29 cellular contexts compared by ENCODE assay signal in the genomic region with DNA sequence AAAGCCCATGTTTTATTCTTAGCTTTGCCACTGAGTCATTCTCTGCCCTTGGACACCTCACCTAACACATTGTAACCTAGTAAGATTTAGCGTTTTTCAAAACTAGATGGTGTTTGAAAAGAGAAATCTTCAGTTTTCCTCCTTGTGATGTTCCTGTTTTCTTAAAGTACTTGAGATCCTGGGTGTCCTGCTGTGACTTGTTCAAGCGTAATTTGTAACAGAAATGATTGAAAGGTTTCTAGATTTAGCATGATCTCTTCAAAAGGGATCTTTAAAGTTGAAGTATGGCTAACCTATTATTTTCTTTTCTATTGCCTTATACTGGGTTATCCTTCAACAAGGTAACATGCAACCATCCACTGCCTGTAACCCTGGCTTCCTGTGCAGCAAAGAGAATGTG. TPM values are rescaled to one million over a fixed set of nuclear protein-coding genes. Genes with fewer than 3 reads are reported as not detected.
"Had no signal": no experiment of that assay in that cellular context is flagged by ENCODE, and none has a peak within 500 bp of the region (broad histone marks: within the 10 kb centered on the region; RNA-seq: fewer than 3 reads in every experiment).

No MANE protein-coding gene starts in this region.

- H3K4me3 Mint-ChIP-seq: activated CD4-positive, alpha-beta T cell treated with anti-CD3 and anti-CD28 coated beads for 36 hours; activated CD8-positive, alpha-beta T cell treated with anti-CD3 and anti-CD28 coated beads for 36 hours; activated naive CD8-positive, alpha-beta T cell treated with anti-CD3 and anti-CD28 coated beads, Interleukin-2, amount 10 ng/mL, durations not matched to agents 7 days and 5 days; activated T-cell treated with anti-CD3 and anti-CD28 coated beads, Interleukin-2, amount 50 U/mL, for 72 hours; T-cell had no signal

- H3K27ac Mint-ChIP-seq: activated CD4-positive, alpha-beta T cell treated with anti-CD3 and anti-CD28 coated beads for 36 hours; activated CD8-positive, alpha-beta T cell treated with anti-CD3 and anti-CD28 coated beads for 36 hours; activated naive CD8-positive, alpha-beta T cell treated with anti-CD3 and anti-CD28 coated beads, Interleukin-2, amount 10 ng/mL, durations not matched to agents 7 days and 5 days; activated T-cell treated with anti-CD3 and anti-CD28 coated beads, Interleukin-2, amount 50 U/mL, for 72 hours; activated T-helper 2 cell treated with anti-CD3 and anti-CD28 coated beads, Interferon-gamma antibody, Interleukin-2, Interleukin-4, amounts not matched to agents 10 μg/mL and 5 μg/mL and 100 μg/mL, durations not matched to agents 14 hours and 24 hours and 36 hours; T-cell had no signal

- H3K9me3 ChIP-seq: adrenal gland had no signal

- DNase-seq: activated CD4-positive, alpha-beta T cell treated with anti-CD3 and anti-CD28 coated beads for 36 hours; activated CD8-positive, alpha-beta memory T cell treated with anti-CD3 and anti-CD28 coated beads, Interleukin-2, amount 50 U/mL, for 4 hours; activated CD8-positive, alpha-beta T cell treated with anti-CD3 and anti-CD28 coated beads for 36 hours; activated gamma-delta T cell treated with Interleukin-2 at 50 U/mL for 16 hours; activated naive CD4-positive, alpha-beta T cell treated with anti-CD3 and anti-CD28 coated beads, Interleukin-2, amount 50 U/mL, for 16 hours; activated naive CD8-positive, alpha-beta T cell treated with anti-CD3 and anti-CD28 coated beads, Interleukin-2, amount 10 ng/mL, durations not matched to agents 7 days and 5 days; activated T-cell treated with anti-CD3 and anti-CD28 coated beads, Interleukin-2, amount 50 U/mL, for 72 hours; adrenal gland; anterior cingulate cortex; NCI-H1092; NCI-H1417; NCI-H2029; NCI-H226; NCI-H526; NCI-H774; SIG-M5; T-cell; T-helper 2 cell; T1000 had no signal

- H3K9me3 Mint-ChIP-seq: activated CD8-positive, alpha-beta T cell treated with anti-CD3 and anti-CD28 coated beads for 36 hours; activated naive CD8-positive, alpha-beta T cell treated with anti-CD3 and anti-CD28 coated beads, Interleukin-2, amount 10 ng/mL, durations not matched to agents 7 days and 5 days; activated T-helper 2 cell treated with anti-CD3 and anti-CD28 coated beads, Interferon-gamma antibody, Interleukin-2, Interleukin-4, amounts not matched to agents 10 μg/mL and 5 μg/mL and 100 μg/mL, durations not matched to agents 14 hours and 24 hours and 36 hours; T-cell had no signal

- H3K27me3 Mint-ChIP-seq: activated CD4-positive, alpha-beta T cell treated with anti-CD3 and anti-CD28 coated beads for 36 hours; activated CD8-positive, alpha-beta T cell treated with anti-CD3 and anti-CD28 coated beads for 36 hours; activated naive CD8-positive, alpha-beta T cell treated with anti-CD3 and anti-CD28 coated beads, Interleukin-2, amount 10 ng/mL, durations not matched to agents 7 days and 5 days; T-cell had no signal

- H3K4me1 Mint-ChIP-seq: activated CD4-positive, alpha-beta T cell treated with anti-CD3 and anti-CD28 coated beads for 36 hours; activated naive CD8-positive, alpha-beta T cell treated with anti-CD3 and anti-CD28 coated beads, Interleukin-2, amount 10 ng/mL, durations not matched to agents 7 days and 5 days; T-cell had no signal

- H3K9ac ChIP-seq: KMS-11 had no signal

- H3K27ac ChIP-seq: adrenal gland, KMS-11, SK-N-MC, VCaP had no signal

- H3K27me3 ChIP-seq: adrenal gland had no signal

- ATAC-seq: activated CD4-positive, alpha-beta T cell treated with anti-CD3 and anti-CD28 coated beads for 36 hours; activated CD8-positive, alpha-beta T cell treated with anti-CD3 and anti-CD28 coated beads for 36 hours; activated T-cell treated with anti-CD3 and anti-CD28 coated beads, Interleukin-2, amount 50 U/mL, for 72 hours; T-cell had no signal

- H3K36me3 ChIP-seq: adrenal gland had no signal

- H3K36me3 Mint-ChIP-seq: activated naive CD8-positive, alpha-beta T cell treated with anti-CD3 and anti-CD28 coated beads, Interleukin-2, amount 10 ng/mL, durations not matched to agents 7 days and 5 days; T-cell had no signal

- H3K4me3 ChIP-seq: adrenal gland, SK-N-MC had no signal

- H3K4me1 ChIP-seq: adrenal gland had no signal

RNA-seq across cellular contexts. Expression of a gene that starts 32.6 kb away (rescaled TPM):
- total RNA-seq: activated CD4-positive, alpha-beta T cell treated with anti-CD3 and anti-CD28 coated beads for 36 hours; activated CD8-positive, alpha-beta T cell treated with anti-CD3 and anti-CD28 coated beads for 36 hours; activated naive CD8-positive, alpha-beta T cell treated with anti-CD3 and anti-CD28 coated beads, Interleukin-2, amount 10 ng/mL, durations not matched to agents 7 days and 5 days; activated T-cell treated with anti-CD3 and anti-CD28 coated beads, Interleukin-2, amount 50 U/mL, for 72 hours; activated T-helper 2 cell treated with anti-CD3 and anti-CD28 coated beads, Interferon-gamma antibody, Interleukin-2, Interleukin-4, amounts not matched to agents 10 μg/mL and 5 μg/mL and 100 μg/mL, durations not matched to agents 14 hours and 24 hours and 36 hours; adrenal gland; cardiac septum; cerebellum; MCF 10A; NCI-H460; OCI-LY7; RPMI7951; T-cell had no signal
- polyA plus RNA-seq: adrenal gland had no signal
